In the genomic region with DNA sequence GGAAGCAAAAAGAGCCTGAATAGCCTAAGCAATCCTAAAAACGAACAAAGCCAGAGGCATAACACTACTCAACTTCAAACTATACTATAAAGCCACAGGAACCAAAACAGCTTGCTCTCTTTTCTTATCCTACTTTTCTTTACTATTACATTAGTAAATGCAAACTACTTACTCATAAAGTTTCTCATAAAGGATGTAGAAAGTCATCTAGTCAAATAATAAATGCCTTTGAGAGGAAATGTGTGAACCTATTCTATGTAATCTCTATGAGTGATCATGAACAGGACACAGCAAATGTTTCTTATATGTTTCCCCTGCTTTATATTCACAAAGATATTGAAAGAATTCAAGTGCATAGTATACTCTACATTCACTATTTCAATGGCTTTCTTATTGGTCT, we compare ENCODE assay signal across 8 cellular contexts.
"Had no signal": no experiment of that assay in that cellular context is flagged by ENCODE, and none has a peak within 500 bp of the region (broad histone marks: within the 10 kb centered on the region; RNA-seq: fewer than 3 reads in every experiment).

No MANE protein-coding gene starts in this region.

- ATAC-seq: GM12878 had no signal

- FAIRE-seq: G401.6, GM12878, GM12891, GM12892, GM18507, GM19239 had no signal

- DNase-seq: GDM1, GF-D8 had no signal
